15 cellular contexts compared by ENCODE assay signal in the genomic region with DNA sequence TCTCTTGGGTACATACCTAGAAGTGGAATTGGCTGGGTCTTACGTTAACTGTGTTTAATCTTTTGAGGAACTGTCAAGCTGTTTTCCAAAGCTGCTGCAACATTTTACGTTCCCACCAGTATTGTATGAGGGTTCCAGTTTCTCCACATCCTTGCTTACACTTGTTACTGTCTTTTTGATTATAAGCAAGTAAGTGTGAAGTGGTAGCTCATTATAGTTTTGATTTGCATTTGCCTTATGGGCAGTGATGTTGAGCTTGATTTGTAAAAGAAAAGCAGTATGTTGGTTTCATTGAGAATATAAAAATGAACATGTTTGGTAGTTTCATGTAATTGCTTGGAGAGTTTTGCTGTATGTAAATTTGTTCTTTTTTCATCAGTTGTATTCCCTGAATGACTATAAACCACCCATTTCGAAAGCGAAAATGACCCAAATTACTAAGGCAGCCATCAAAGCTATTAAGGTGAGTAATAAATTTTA. TPM values are rescaled to one million over a fixed set of nuclear protein-coding genes. Genes with fewer than 3 reads are reported as not detected.
DNase-seq lines count a peak whose midpoint lies in the region; ATAC-seq lines count a peak whose summit lies in the region.
"Had no signal": no experiment of that assay in that cellular context is flagged by ENCODE, and none has a peak within 500 bp of the region (broad histone marks: within the 10 kb centered on the region; RNA-seq: fewer than 3 reads in every experiment).

No MANE protein-coding gene starts in this region.

- no peak overlapping the region for H3K4me3 ChIP-seq in SJCRH30
- H3K4me3 ChIP-seq: BLaER1 treated with 17β-estradiol and CSF1 and Interleukin-3, amounts not matched to agents 10 nM and 100 nM; breast epithelium; smooth muscle cell; suprapubic skin had no signal

- peak; percentile 18 for DNase-seq in stimulated activated CD4-positive, alpha-beta T cell treated with anti-CD3 and anti-CD28 coated beads, Interleukin-4, amount 100 ng/mL, for 24 hours
- no peak for DNase-seq in stimulated activated CD4-positive, alpha-beta T cell treated with anti-CD3 and anti-CD28 coated beads, Interleukin-4, amount 100 ng/mL, for 4 hours
- no peak for DNase-seq in stimulated activated naive CD8-positive, alpha-beta T cell treated with anti-CD3 and anti-CD28 coated beads, Interleukin-15, amount 100 ng/mL, for 72 hours
- no peak for DNase-seq in SJCRH30
- no peak for DNase-seq in stimulated activated CD4-positive, alpha-beta T cell treated with anti-CD3 and anti-CD28 coated beads, Interleukin-12 subunit alpha, Interleukin-12 subunit beta, amount 100 ng/mL, for 4 hours
- no peak for DNase-seq in NCI-H1105 treated with DMSO at 0.1 percent for 48 hours (lab: John Stamatoyannopoulos, UW)
- DNase-seq: foreskin keratinocyte, midbrain had no signal

- no peaks in the 10 kb centered on the region for H3K27me3 Mint-ChIP-seq in stimulated activated naive CD8-positive, alpha-beta T cell treated with anti-CD3 and anti-CD28 coated beads, Interleukin-15, amount 100 ng/mL, for 72 hours

- no peak overlapping the region for H3K27ac Mint-ChIP-seq in stimulated activated naive CD8-positive, alpha-beta T cell treated with anti-CD3 and anti-CD28 coated beads, Interleukin-15, amount 100 ng/mL, for 72 hours

- no peak overlapping the region for H3K4me3 Mint-ChIP-seq in stimulated activated naive CD8-positive, alpha-beta T cell treated with anti-CD3 and anti-CD28 coated beads, Interleukin-15, amount 100 ng/mL, for 72 hours

- no peaks in the 10 kb centered on the region for H3K9me3 ChIP-seq in SJCRH30 (replicated peaks)
- H3K9me3 ChIP-seq: BLaER1 treated with 17β-estradiol and CSF1 and Interleukin-3, amounts not matched to agents 10 nM and 100 nM; breast epithelium; suprapubic skin had no signal

- H3K27me3 ChIP-seq in SJCRH30: no peaks in the 10 kb centered on the region
- H3K27me3 ChIP-seq: BLaER1 treated with 17β-estradiol and CSF1 and Interleukin-3, amounts not matched to agents 10 nM and 100 nM; breast epithelium; foreskin keratinocyte; suprapubic skin had no signal

- peaks cover 42% of the 10 kb centered on the region for H3K4me1 Mint-ChIP-seq in stimulated activated naive CD8-positive, alpha-beta T cell treated with anti-CD3 and anti-CD28 coated beads, Interleukin-15, amount 100 ng/mL, for 72 hours

- ATAC-seq in GM21717 (IDR thresholded peaks at IDR 0.05; ENCODE audit: unreplicated experiment) (peak; percentile 96), HG03280 (IDR thresholded peaks at IDR 0.05; ENCODE audit: unreplicated experiment) (peak; percentile 92)
- peak; percentile 78 for ATAC-seq in stimulated activated naive CD8-positive, alpha-beta T cell treated with anti-CD3 and anti-CD28 coated beads, Interleukin-15, amount 100 ng/mL, for 72 hours
- ATAC-seq: foreskin keratinocyte, Panc1 had no signal

- H3K4me1 ChIP-seq in SJCRH30: no peaks in the 10 kb centered on the region
- H3K4me1 ChIP-seq: BLaER1 treated with 17β-estradiol and CSF1 and Interleukin-3, amounts not matched to agents 10 nM and 100 nM; breast epithelium had no signal

- H3K27ac ChIP-seq in SJCRH30: no peak overlapping the region
- H3K27ac ChIP-seq: BLaER1 treated with 17β-estradiol and CSF1 and Interleukin-3, amounts not matched to agents 10 nM and 100 nM; breast epithelium; foreskin keratinocyte; suprapubic skin had no signal

- no peaks in the 10 kb centered on the region for H3K9me3 Mint-ChIP-seq in stimulated activated naive CD8-positive, alpha-beta T cell treated with anti-CD3 and anti-CD28 coated beads, Interleukin-15, amount 100 ng/mL, for 72 hours

- peaks cover 17% of the 10 kb centered on the region for H3K36me3 ChIP-seq in SJCRH30
- H3K36me3 ChIP-seq: breast epithelium, suprapubic skin had no signal

RNA-seq across cellular contexts. Expression of a gene that starts 40.4 kb away (rescaled TPM):
- total RNA-seq in SJCRH30 (2014; rRNA removed; shearing (Covaris generic)): 48.2 and 50.7 TPM in 2 replicates
